In the genomic region with DNA sequence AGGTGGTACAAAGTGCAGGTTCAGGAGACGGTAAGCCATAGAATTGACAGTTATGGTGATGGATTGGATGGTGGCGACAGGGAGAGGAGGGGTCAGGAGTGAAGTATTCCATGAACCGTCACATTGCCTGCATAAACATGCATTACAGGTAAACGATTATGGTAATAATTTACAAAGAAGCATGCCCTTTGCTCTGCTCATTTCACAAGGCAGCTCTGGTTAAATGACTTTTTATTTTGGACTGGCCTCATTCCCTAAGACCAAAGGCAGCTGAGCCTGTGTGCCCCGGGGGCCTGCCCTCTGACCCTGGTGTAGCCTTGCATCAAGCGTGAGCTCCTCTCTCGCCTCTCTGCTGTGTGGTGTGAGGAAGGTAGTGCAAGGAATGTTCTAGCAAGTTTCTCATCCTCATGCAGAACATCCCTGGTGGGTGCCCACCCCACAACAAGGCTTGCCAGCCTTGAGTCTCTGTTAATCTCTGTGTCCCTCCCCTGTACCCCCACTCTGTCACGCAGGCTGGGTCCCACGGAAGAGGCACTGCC, we compare ENCODE assay signal across 20 cellular contexts. TPM values are rescaled to one million over a fixed set of nuclear protein-coding genes. Genes with fewer than 3 reads are reported as not detected.
DNase-seq lines count a peak whose midpoint lies in the region; ATAC-seq and TF ChIP-seq lines count a peak whose summit lies in the region.
"Had no signal": no experiment of that assay in that cellular context is flagged by ENCODE, and none has a peak within 500 bp of the region (broad histone marks: within the 10 kb centered on the region; RNA-seq: fewer than 3 reads in every experiment).

No MANE protein-coding gene starts in this region.

- no peaks in the 10 kb centered on the region for H3K36me3 ChIP-seq in RWPE2 (ENCODE audit: low read depth)
- H3K36me3 ChIP-seq: prostate gland, SJCRH30, spleen had no signal

- ATAC-seq in RWPE2 (ENCODE audit: low read depth): no peak
- ATAC-seq in GM18870 (IDR thresholded peaks at IDR 0.05; ENCODE audit: unreplicated experiment): no peak
- ATAC-seq in GM18520 (IDR thresholded peaks at IDR 0.05; ENCODE audit: unreplicated experiment): no peak
- ATAC-seq: activated CD8-positive, alpha-beta memory T cell treated with anti-CD3 and anti-CD28 coated beads, Interleukin-2, amount 10 ng/mL, durations not matched to agents 7 days and 5 days; activated naive CD4-positive, alpha-beta T cell treated with anti-CD3 and anti-CD28 coated beads, Interleukin-2, amount 50 U/mL, for 72 hours had no signal

- no peaks in the 10 kb centered on the region for H3K9me3 Mint-ChIP-seq in neural crest cell
- H3K9me3 Mint-ChIP-seq: activated CD4-positive, alpha-beta T cell treated with anti-CD3 and anti-CD28 coated beads, Interleukin-2, amount 10 ng/mL, durations not matched to agents 24 days and 14 days; activated naive CD4-positive, alpha-beta T cell treated with anti-CD3 and anti-CD28 coated beads, Interleukin-2, amount 50 U/mL, for 72 hours had no signal

- H3K4me1 Mint-ChIP-seq in neural crest cell: peaks cover 22% of the 10 kb centered on the region
- H3K4me1 Mint-ChIP-seq: activated CD4-positive, alpha-beta T cell treated with anti-CD3 and anti-CD28 coated beads, Interleukin-2, amount 10 ng/mL, durations not matched to agents 24 days and 14 days had no signal

- peak; percentile 53 for DNase-seq in Caki2 (ENCODE audit: low read depth)
- no peak for DNase-seq in RWPE2 (ENCODE audit: low spot score)
- DNase-seq in islet precursor cell: peak; percentile 67
- no peak for DNase-seq in neural crest cell (ENCODE audit: low read depth, low spot score)
- DNase-seq in NCI-H748 (lab: John Stamatoyannopoulos, UW; ENCODE audit: unreplicated experiment): no peak
- no peak for DNase-seq in GM13976 (ENCODE audit: low spot score)
- DNase-seq: activated CD4-positive, alpha-beta T cell treated with anti-CD3 and anti-CD28 coated beads, Interleukin-2, amount 10 ng/mL, durations not matched to agents 24 days and 14 days; activated CD8-positive, alpha-beta memory T cell treated with anti-CD3 and anti-CD28 coated beads, Interleukin-2, amount 10 ng/mL, durations not matched to agents 7 days and 5 days; DMS79 treated with DMSO at 0.1 percent for 48 hours; mesendoderm; NCI-H1694; NCI-H2171 treated with DMSO at 0.1 percent for 48 hours; SJCRH30; T-helper 1 cell had no signal

- H3K27me3 Mint-ChIP-seq in neural crest cell (ENCODE audit: low read depth): no peaks in the 10 kb centered on the region

- peaks cover 22% of the 10 kb centered on the region for H3K4me1 ChIP-seq in RWPE2 (ENCODE audit: insufficient read depth, poor library complexity, severe bottlenecking)
- H3K4me1 ChIP-seq: prostate gland, SJCRH30 had no signal

- no peaks in the 10 kb centered on the region for H3K9me3 ChIP-seq in RWPE2 (ENCODE audit: severe bottlenecking)
- H3K9me3 ChIP-seq: prostate gland, SJCRH30, spleen had no signal

- no peak overlapping the region for H3K4me3 Mint-ChIP-seq in neural crest cell
- H3K4me3 Mint-ChIP-seq: activated CD4-positive, alpha-beta T cell treated with anti-CD3 and anti-CD28 coated beads, Interleukin-2, amount 10 ng/mL, durations not matched to agents 24 days and 14 days; activated CD8-positive, alpha-beta memory T cell treated with anti-CD3 and anti-CD28 coated beads, Interleukin-2, amount 10 ng/mL, durations not matched to agents 7 days and 5 days; B cell had no signal

- TF ChIP-seq CTCF in RWPE2 (IDR thresholded peaks at IDR 0.05; ENCODE audit: poor library complexity, severe bottlenecking): no peak
- no peak for TF ChIP-seq CTCF in neural crest cell (conservative IDR thresholded peaks at IDR 0.05)
- TF ChIP-seq CTCF in GM13976 (IDR thresholded peaks at IDR 0.05; ENCODE audit: borderline replicate concordance, control extremely low read depth, extremely low read depth, insufficient read depth, missing control alignments): no peak

- peak overlapping the region; percentile 43 for H3K27ac ChIP-seq in RWPE2 (ENCODE audit: poor library complexity, severe bottlenecking)
- H3K27ac ChIP-seq: prostate gland, SJCRH30, spleen had no signal

- H3K36me3 Mint-ChIP-seq in neural crest cell (ENCODE audit: low read depth): no peaks in the 10 kb centered on the region
- H3K36me3 Mint-ChIP-seq: activated CD8-positive, alpha-beta memory T cell treated with anti-CD3 and anti-CD28 coated beads, Interleukin-2, amount 10 ng/mL, durations not matched to agents 7 days and 5 days; activated naive CD4-positive, alpha-beta T cell treated with anti-CD3 and anti-CD28 coated beads, Interleukin-2, amount 50 U/mL, for 72 hours had no signal

- no peak overlapping the region for H3K4me3 ChIP-seq in RWPE2 (ENCODE audit: severe bottlenecking)
- H3K4me3 ChIP-seq: prostate gland, SJCRH30, spleen had no signal

- peak overlapping the region; percentile 72 for H3K27ac Mint-ChIP-seq in neural crest cell (ENCODE audit: unreplicated experiment)
- H3K27ac Mint-ChIP-seq: activated CD4-positive, alpha-beta T cell treated with anti-CD3 and anti-CD28 coated beads, Interleukin-2, amount 10 ng/mL, durations not matched to agents 24 days and 14 days; activated CD8-positive, alpha-beta memory T cell treated with anti-CD3 and anti-CD28 coated beads, Interleukin-2, amount 10 ng/mL, durations not matched to agents 7 days and 5 days; B cell had no signal

- in situ Hi-C loops in Caki2 (cut with HindIII; ENCODE audit: low pct_unique_long_range_greater_than_20kb, low sequenced_read_pairs) (no loop called here), GM13976 (cut with MboI; ENCODE audit: low sequenced_read_pairs, unreplicated experiment) (no loop called here)

- H3K27me3 ChIP-seq in RWPE2 (ENCODE audit: insufficient read depth, poor library complexity, severe bottlenecking): no peaks in the 10 kb centered on the region

RNA-seq across cellular contexts. Expression of a gene that starts 59.0 kb away (rescaled TPM):
- total RNA-seq in Caki2 (2014; rRNA removed; shearing (Covaris generic); ENCODE audit: low replicate concordance): 14.6 and 28.8 TPM in 2 replicates
- 7.0 and 7.3 TPM in 2 replicates for total RNA-seq in neural crest cell
- total RNA-seq: B cell, SJCRH30 had no signal

Comparison
In these comparisons a context has a peak if more than half of its experiments do, and no peak if none do; other contexts are left out.
1. DNase-seq: peak in Caki2 (single experiment) and islet precursor cell (single experiment); none in RWPE2 (single experiment), neural crest cell (single experiment), NCI-H748 (single experiment) and GM13976 (single experiment).